In the genomic region with DNA sequence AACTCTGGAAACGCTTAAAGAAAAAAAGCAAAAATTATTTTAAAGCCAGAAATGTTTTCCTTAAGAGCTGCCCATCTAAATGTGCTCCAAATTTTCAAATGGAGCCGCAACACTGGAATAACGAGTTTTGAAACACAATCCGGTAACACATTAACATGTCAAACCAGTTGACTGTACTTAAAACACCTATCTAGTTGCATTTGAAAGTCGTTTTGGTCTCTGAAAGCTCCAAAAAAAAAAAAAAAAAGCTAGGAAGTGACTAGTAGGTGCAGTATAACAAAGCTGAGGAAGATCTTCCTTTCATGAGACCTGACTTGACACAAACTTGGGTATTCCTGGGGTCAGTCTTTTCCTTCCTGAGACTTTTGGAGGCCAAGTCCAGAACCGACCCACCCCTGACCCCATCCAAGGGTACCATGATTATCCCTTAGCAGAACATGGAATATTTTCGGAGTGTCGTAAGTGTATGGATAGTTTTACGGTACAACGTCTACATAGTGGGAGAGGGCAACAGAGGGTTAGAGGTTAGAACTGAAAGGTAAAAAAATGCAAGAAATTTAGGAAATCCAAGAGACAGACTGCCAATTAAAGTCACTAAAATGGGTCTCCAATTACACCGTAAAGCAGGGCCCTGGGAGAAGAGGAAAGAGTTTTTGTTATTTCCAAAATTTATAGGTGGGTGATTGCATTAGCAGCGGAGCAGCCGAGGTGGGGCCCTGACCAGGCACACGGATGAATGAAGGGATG, we compare ENCODE assay signal across 8 cellular contexts. TPM values are rescaled to one million over a fixed set of nuclear protein-coding genes. Genes with fewer than 3 reads are reported as not detected.
DNase-seq lines count a peak whose midpoint lies in the region; ATAC-seq, FAIRE-seq and TF ChIP-seq lines count a peak whose summit lies in the region.

No MANE protein-coding gene starts in this region.

- peak in 1 of 3 donors; percentile 6 for DNase-seq in CD4-positive, CD25-positive, alpha-beta regulatory T cell
- peak; percentile 9 for DNase-seq in MG63
- no peak for DNase-seq in pancreas
- no peak for DNase-seq in NOMO-1 treated with dmso at 0.1 percent for 144 hours (lab: John Stamatoyannopoulos, UW; ENCODE audit: unreplicated experiment)
- no peak for DNase-seq in osteocyte (ENCODE audit: extremely low spot score, unreplicated experiment)

- H3K36me3 Mint-ChIP-seq in CD4-positive, CD25-positive, alpha-beta regulatory T cell = peaks cover 12% of the 10 kb centered on the region
- peaks cover 8% of the 10 kb centered on the region for H3K36me3 Mint-ChIP-seq in osteocyte (ENCODE audit: unreplicated experiment)

- no peak for FAIRE-seq in pancreas (lab: Jason Lieb, UNC)

- H3K27ac Mint-ChIP-seq in CD4-positive, CD25-positive, alpha-beta regulatory T cell = no peak overlapping the region
- no peak overlapping the region for H3K27ac Mint-ChIP-seq in osteocyte (ENCODE audit: unreplicated experiment)

- intact Hi-C loops in pancreas (cut with DNase I) = no loop called here

- H3K4me1 Mint-ChIP-seq in CD4-positive, CD25-positive, alpha-beta regulatory T cell = peaks cover 4 to 20% (median 16%) of the 10 kb centered on the region in 4 donors
- H3K4me1 Mint-ChIP-seq in osteocyte (ENCODE audit: unreplicated experiment) = peaks cover 15% of the 10 kb centered on the region

- no peaks in the 10 kb centered on the region for H3K9me3 ChIP-seq in CD4-positive, CD25-positive, alpha-beta regulatory T cell (ENCODE audit: control insufficient read depth in 2 of 2, low read length in 2 of 2)
- no peaks in the 10 kb centered on the region for H3K9me3 ChIP-seq in MG63
- no peaks in the 10 kb centered on the region for H3K9me3 ChIP-seq in ectodermal cell (ENCODE audit: control insufficient read depth, low read length)
- no peaks in the 10 kb centered on the region for H3K9me3 ChIP-seq in pancreas

- H3K27me3 Mint-ChIP-seq in CD4-positive, CD25-positive, alpha-beta regulatory T cell = no peaks in the 10 kb centered on the region
- no peaks in the 10 kb centered on the region for H3K27me3 Mint-ChIP-seq in osteocyte (ENCODE audit: unreplicated experiment)

- no peaks in the 10 kb centered on the region for H3K9me3 Mint-ChIP-seq in CD4-positive, CD25-positive, alpha-beta regulatory T cell
- no peaks in the 10 kb centered on the region for H3K9me3 Mint-ChIP-seq in osteocyte (ENCODE audit: unreplicated experiment)

- H3K36me3 ChIP-seq in CD4-positive, CD25-positive, alpha-beta regulatory T cell (ENCODE audit: control insufficient read depth, insufficient read depth, low read length) = peaks cover 10% of the 10 kb centered on the region
- H3K36me3 ChIP-seq in MG63 (peaks cover 19% of the 10 kb centered on the region; the same call in 1 of the 2 replicates), ectodermal cell (ENCODE audit: control insufficient read depth, insufficient read depth, low read length) (no peaks in the 10 kb centered on the region), pancreas (no peaks in the 10 kb centered on the region)

- no peaks in the 10 kb centered on the region for H3K27me3 ChIP-seq in CD4-positive, CD25-positive, alpha-beta regulatory T cell (ENCODE audit: control insufficient read depth, insufficient read depth, low read length)
- no peaks in the 10 kb centered on the region for H3K27me3 ChIP-seq in MG63
- H3K27me3 ChIP-seq in ectodermal cell (ENCODE audit: control insufficient read depth, insufficient read depth, low read length, poor library complexity, severe bottlenecking) = no peaks in the 10 kb centered on the region
- H3K27me3 ChIP-seq in pancreas = no peaks in the 10 kb centered on the region

- no peak for ATAC-seq in CD4-positive, CD25-positive, alpha-beta regulatory T cell (ENCODE audit: low read depth in 2 of 2)
- ATAC-seq in GM21381 (IDR thresholded peaks at IDR 0.05; ENCODE audit: unreplicated experiment) (peak; percentile 6), pancreas (no peak), GM19463 (IDR thresholded peaks at IDR 0.05; ENCODE audit: unreplicated experiment) (no peak)

- H3K4me1 ChIP-seq in CD4-positive, CD25-positive, alpha-beta regulatory T cell (ENCODE audit: control insufficient read depth, insufficient read depth, low read length, poor library complexity, severe bottlenecking) = peaks cover 16% of the 10 kb centered on the region
- H3K4me1 ChIP-seq in ectodermal cell (ENCODE audit: control insufficient read depth, insufficient read depth, low read length) (no peaks in the 10 kb centered on the region), pancreas (peaks cover 0 to 3% (median 0%) of the 10 kb centered on the region in 3 donors)

- H3K4me3 Mint-ChIP-seq in CD4-positive, CD25-positive, alpha-beta regulatory T cell = no peak overlapping the region
- H3K4me3 Mint-ChIP-seq in osteocyte (ENCODE audit: unreplicated experiment) = no peak overlapping the region

- TF ChIP-seq CTCF in pancreas (IDR thresholded peaks at IDR 0.05) = no peak
- TF ChIP-seq CTCF in osteocyte (IDR thresholded peaks at IDR 0.05) = no peak

- H3K4me3 ChIP-seq in CD4-positive, CD25-positive, alpha-beta regulatory T cell (ENCODE audit: low read depth, low read length) = peak overlapping the region; percentile 95
- H3K4me3 ChIP-seq in MG63 (peak overlapping the region; percentile 85), ectodermal cell (ENCODE audit: insufficient read depth, low read depth, low read length) (peak overlapping the region; percentile 86), pancreas (peak overlapping the region; percentile 38 to 89 (median 65))

- peak overlapping the region; percentile 96 for H3K27ac ChIP-seq in CD4-positive, CD25-positive, alpha-beta regulatory T cell (ENCODE audit: insufficient read depth, low read length, poor library complexity, severe bottlenecking)
- H3K27ac ChIP-seq in ectodermal cell (ENCODE audit: insufficient read depth, low read depth, low read length, poor library complexity, severe bottlenecking) (peak overlapping the region; percentile 95), pancreas (peak overlapping the region; percentile 89 to 93 (median 90))

- WGBS in ectodermal cell, 2 experiments = 11 to 13% methylated on average over 14 of the region's 14 CpGs
- WGBS in pancreas, 2 donors = 4 to 5% methylated on average over 14 of the region's 14 CpGs

RNA-seq across cellular contexts. Expression of a gene that starts 0.8 kb away (rescaled TPM):
- total RNA-seq in CD4-positive, CD25-positive, alpha-beta regulatory T cell = 5.2 TPM
- polyA plus RNA-seq in CD4-positive, CD25-positive, alpha-beta regulatory T cell = 10 to 100 TPM; 19.6 to 31.0 (median 20.7) TPM
- total RNA-seq in MG63 (2014; rRNA removed; shearing (Covaris generic); ENCODE audit: low replicate concordance) = 24.5 and 44.6 TPM in 2 replicates
- polyA plus RNA-seq in ectodermal cell (2013, experiment 1 of 4) = 62.3 TPM
- polyA plus RNA-seq in ectodermal cell (2013, experiment 2 of 4) = 55.5 TPM
- 47.6 TPM for polyA plus RNA-seq in ectodermal cell (2013, experiment 3 of 4)
- polyA plus RNA-seq in ectodermal cell (2013, experiment 4 of 4) = 63.0 TPM
- total RNA-seq in pancreas (10 to 100 TPM in 1 of 6 donors, 1 to 10 TPM in 5; 3.3 to 10.0 (median 5.0) TPM), osteocyte (17.8 and 19.7 TPM in 2 replicates)
- 1 to 10 TPM; 5.6 to 9.7 TPM for polyA plus RNA-seq in pancreas
